ENCODE assay signal across 9 cellular contexts in the genomic region with DNA sequence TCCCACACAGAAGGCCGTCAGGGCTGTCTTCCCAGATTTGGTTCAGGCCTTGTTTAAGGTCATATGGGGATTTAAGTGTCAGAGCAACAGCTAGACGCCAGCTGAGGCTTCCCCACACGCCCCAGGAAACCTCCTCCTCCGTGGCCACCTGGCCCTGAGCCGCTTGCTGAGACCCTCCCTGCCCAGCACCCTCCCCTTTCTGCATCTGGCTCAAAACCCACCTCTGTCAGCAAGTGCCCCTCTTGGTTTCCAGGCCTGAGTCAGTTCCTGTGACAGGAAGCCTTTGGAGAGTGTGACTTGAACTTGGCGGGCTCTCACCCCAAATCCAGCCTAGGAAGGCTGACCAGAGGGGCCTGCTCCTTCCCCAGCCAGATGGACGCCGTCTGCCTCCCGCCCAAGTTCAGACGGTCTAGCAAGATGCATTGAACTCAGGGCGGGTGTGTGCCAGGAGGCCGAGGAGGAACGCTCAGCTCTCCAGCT. TPM values are rescaled to one million over a fixed set of nuclear protein-coding genes. Genes with fewer than 3 reads are reported as not detected.
DNase-seq lines count a peak whose midpoint lies in the region; ATAC-seq and TF ChIP-seq lines count a peak whose summit lies in the region.
"Had no signal": no experiment of that assay in that cellular context is flagged by ENCODE, and none has a peak within 500 bp of the region (broad histone marks: within the 10 kb centered on the region; RNA-seq: fewer than 3 reads in every experiment).

No MANE protein-coding gene starts in this region.

- H3K4me3 ChIP-seq in BLaER1 (0 out of 2 replicates have a peak overlapping the region, but pooled peaks have one; percentile 22), endocrine pancreas (ENCODE audit: control insufficient read depth, insufficient read depth, low read length) (no peak overlapping the region)

- POLR2A ChIA-PET in naive thymus-derived CD8-positive, alpha-beta T cell (lab: Charles Lee) = interaction anchor here (1.1 to 7.0 kb wide), 13 partner anchors 8 to 228 kb away, joined by 3 to 54 read pairs (median 8); partner anchors contain the start of gene IL10RA
- POLR2A ChIA-PET in GM10248 (lab: Yijun Ruan, JAX) = no interaction called here

- H4K20me1 ChIP-seq in BLaER1 = no peaks in the 10 kb centered on the region

- DNase-seq in MV-4-11 (lab: John Stamatoyannopoulos, UW) (peak; percentile 46), NCI-H2081 treated with DMSO at 0.1 percent for 48 hours (lab: John Stamatoyannopoulos, UW) (no peak), GM10248 (ENCODE audit: extremely low spot score) (no peak), NCI-H748 (lab: John Stamatoyannopoulos, UW; ENCODE audit: unreplicated experiment) (no peak)
- DNase-seq in naive thymus-derived CD8-positive, alpha-beta T cell = peak in 3 of 10 donors; percentile 13 to 62 (median 23)
- DNase-seq: NCI-H1436 treated with DMSO at 0.1 percent for 48 hours had no signal

- no peaks in the 10 kb centered on the region for H3K9me3 Mint-ChIP-seq in naive thymus-derived CD8-positive, alpha-beta T cell

- H3K4me2 ChIP-seq in BLaER1 = peak overlapping the region; percentile 91

- peak overlapping the region; percentile 75 for H3K9ac ChIP-seq in BLaER1
- H3K9ac ChIP-seq in endocrine pancreas (ENCODE audit: control insufficient read depth, insufficient read depth, low read length) = peak overlapping the region; percentile 68

- TF ChIP-seq CTCF in GM10248 (IDR thresholded peaks at IDR 0.05; ENCODE audit: control extremely low read depth, extremely low read depth, low read depth, missing control alignments) = no peak

- peaks cover 0 to 3% (median 0%) of the 10 kb centered on the region in 3 donors for H3K36me3 Mint-ChIP-seq in naive thymus-derived CD8-positive, alpha-beta T cell

- H3K27ac ChIP-seq in BLaER1 = peak overlapping the region; percentile 93

- H3K27me3 ChIP-seq in BLaER1 = no peaks in the 10 kb centered on the region
- no peaks in the 10 kb centered on the region for H3K27me3 ChIP-seq in endocrine pancreas (ENCODE audit: control insufficient read depth, insufficient read depth, low read length)

- ATAC-seq in naive thymus-derived CD8-positive, alpha-beta T cell = peak in 1 of 2 donors; percentile 6
- no peak for ATAC-seq in GM21447 (IDR thresholded peaks at IDR 0.05; ENCODE audit: unreplicated experiment)

- H3K9me3 ChIP-seq in BLaER1 (no peaks in the 10 kb centered on the region), endocrine pancreas (ENCODE audit: control insufficient read depth, low read length) (no peaks in the 10 kb centered on the region)

- peak overlapping the region; percentile 58 to 96 (median 90) for H3K27ac Mint-ChIP-seq in naive thymus-derived CD8-positive, alpha-beta T cell

- H3K4me1 ChIP-seq in BLaER1 = peaks cover 97% of the 10 kb centered on the region
- H3K4me1 ChIP-seq in endocrine pancreas (ENCODE audit: control insufficient read depth, insufficient read depth, low read length) = no peaks in the 10 kb centered on the region

- H3K4me3 Mint-ChIP-seq in naive thymus-derived CD8-positive, alpha-beta T cell = peak overlapping the region in 9 of 10 donors; percentile 12 to 66 (median 49)

- peaks cover 26 to 73% (median 69%) of the 10 kb centered on the region in 4 donors for H3K4me1 Mint-ChIP-seq in naive thymus-derived CD8-positive, alpha-beta T cell

- CTCF ChIA-PET in GM10248 (lab: Yijun Ruan, JAX) = interaction anchor here (1.1 to 15.1 kb wide), 9 partner anchors 9 to 398 kb away, joined by 3 to 344 read pairs (median 17); partner anchors contain the start of gene DSCAML1

- H3K27me3 Mint-ChIP-seq in naive thymus-derived CD8-positive, alpha-beta T cell = no peaks in the 10 kb centered on the region

- no peaks in the 10 kb centered on the region for H3K36me3 ChIP-seq in BLaER1
- H3K36me3 ChIP-seq in endocrine pancreas (ENCODE audit: control insufficient read depth, insufficient read depth, low read length) = no peaks in the 10 kb centered on the region

RNA-seq across cellular contexts. Expression of gene FXYD2, which starts 0.6 kb away (rescaled TPM):
- total RNA-seq in naive thymus-derived CD8-positive, alpha-beta T cell = 10 to 100 TPM; 12.9 to 14.4 TPM
- polyA plus RNA-seq in naive thymus-derived CD8-positive, alpha-beta T cell = 10 to 100 TPM; 11.9 to 61.6 (median 16.9) TPM

RNA-seq across cellular contexts. Expression of gene DSCAML1, which starts 27.0 kb away (rescaled TPM):
- total RNA-seq in naive thymus-derived CD8-positive, alpha-beta T cell = 1 to 10 TPM; 1.3 to 2.1 TPM
- polyA plus RNA-seq in naive thymus-derived CD8-positive, alpha-beta T cell = under 1 TPM; 0.12 to 0.15 (median 0.13) TPM

RNA-seq across cellular contexts. Expression of gene FXYD6, which starts 52.5 kb away (rescaled TPM):
- total RNA-seq in naive thymus-derived CD8-positive, alpha-beta T cell = not detected
- polyA plus RNA-seq in naive thymus-derived CD8-positive, alpha-beta T cell = not detected
